In genomic region chr9:27371382-27371781, GRCh38 we compare ENCODE assay signal across 1 cellular context.
TF ChIP-seq lines count a peak whose summit lies in the region.

No MANE protein-coding gene starts in this region.

TF ChIP-seq in GM23338, 12 proteins besides CTCF, POLR2A, EP300 and RAD21 (continued from another document):
- TF ChIP-seq, protein P1, sequence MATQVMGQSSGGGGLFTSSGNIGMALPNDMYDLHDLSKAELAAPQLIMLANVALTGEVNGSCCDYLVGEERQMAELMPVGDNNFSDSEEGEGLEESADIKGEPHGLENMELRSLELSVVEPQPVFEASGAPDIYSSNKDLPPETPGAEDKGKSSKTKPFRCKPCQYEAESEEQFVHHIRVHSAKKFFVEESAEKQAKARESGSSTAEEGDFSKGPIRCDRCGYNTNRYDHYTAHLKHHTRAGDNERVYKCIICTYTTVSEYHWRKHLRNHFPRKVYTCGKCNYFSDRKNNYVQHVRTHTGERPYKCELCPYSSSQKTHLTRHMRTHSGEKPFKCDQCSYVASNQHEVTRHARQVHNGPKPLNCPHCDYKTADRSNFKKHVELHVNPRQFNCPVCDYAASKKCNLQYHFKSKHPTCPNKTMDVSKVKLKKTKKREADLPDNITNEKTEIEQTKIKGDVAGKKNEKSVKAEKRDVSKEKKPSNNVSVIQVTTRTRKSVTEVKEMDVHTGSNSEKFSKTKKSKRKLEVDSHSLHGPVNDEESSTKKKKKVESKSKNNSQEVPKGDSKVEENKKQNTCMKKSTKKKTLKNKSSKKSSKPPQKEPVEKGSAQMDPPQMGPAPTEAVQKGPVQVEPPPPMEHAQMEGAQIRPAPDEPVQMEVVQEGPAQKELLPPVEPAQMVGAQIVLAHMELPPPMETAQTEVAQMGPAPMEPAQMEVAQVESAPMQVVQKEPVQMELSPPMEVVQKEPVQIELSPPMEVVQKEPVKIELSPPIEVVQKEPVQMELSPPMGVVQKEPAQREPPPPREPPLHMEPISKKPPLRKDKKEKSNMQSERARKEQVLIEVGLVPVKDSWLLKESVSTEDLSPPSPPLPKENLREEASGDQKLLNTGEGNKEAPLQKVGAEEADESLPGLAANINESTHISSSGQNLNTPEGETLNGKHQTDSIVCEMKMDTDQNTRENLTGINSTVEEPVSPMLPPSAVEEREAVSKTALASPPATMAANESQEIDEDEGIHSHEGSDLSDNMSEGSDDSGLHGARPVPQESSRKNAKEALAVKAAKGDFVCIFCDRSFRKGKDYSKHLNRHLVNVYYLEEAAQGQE (IDR thresholded peaks at IDR 0.05; ENCODE audit: unreplicated experiment): no peak
- TF ChIP-seq, protein P2, sequence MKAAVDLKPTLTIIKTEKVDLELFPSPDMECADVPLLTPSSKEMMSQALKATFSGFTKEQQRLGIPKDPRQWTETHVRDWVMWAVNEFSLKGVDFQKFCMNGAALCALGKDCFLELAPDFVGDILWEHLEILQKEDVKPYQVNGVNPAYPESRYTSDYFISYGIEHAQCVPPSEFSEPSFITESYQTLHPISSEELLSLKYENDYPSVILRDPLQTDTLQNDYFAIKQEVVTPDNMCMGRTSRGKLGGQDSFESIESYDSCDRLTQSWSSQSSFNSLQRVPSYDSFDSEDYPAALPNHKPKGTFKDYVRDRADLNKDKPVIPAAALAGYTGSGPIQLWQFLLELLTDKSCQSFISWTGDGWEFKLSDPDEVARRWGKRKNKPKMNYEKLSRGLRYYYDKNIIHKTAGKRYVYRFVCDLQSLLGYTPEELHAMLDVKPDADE (IDR thresholded peaks at IDR 0.05): no peak
- TF ChIP-seq STAT1 (IDR thresholded peaks at IDR 0.05; ENCODE audit: unreplicated experiment) (no peak), EZH2phosphoT487 (IDR thresholded peaks at IDR 0.05; ENCODE audit: unreplicated experiment) (no peak), ZNF114 (CRISPR knock-in tag; IDR thresholded peaks at IDR 0.05) (no peak)
